In genomic region chr3:26087751-26088150, GRCh38 we compare ENCODE assay signal across 38 cellular contexts.
"Had no signal": no experiment of that assay in that cellular context is flagged by ENCODE, and none has a peak within 500 bp of the region (broad histone marks: within the 10 kb centered on the region; RNA-seq: fewer than 3 reads in every experiment).

No MANE protein-coding gene starts in this region.

- H3K27me3 Mint-ChIP-seq: activated B cell treated with CpG ODN at 0.5 μM for 24 hours; activated CD4-positive, alpha-beta memory T cell treated with anti-CD3 and anti-CD28 coated beads for 36 hours; activated CD4-positive, alpha-beta T cell treated with anti-CD3 and anti-CD28 coated beads, Interleukin-2, amount 10 ng/mL, durations not matched to agents 24 days and 14 days; activated CD8-positive, alpha-beta T cell treated with anti-CD3 and anti-CD28 coated beads for 36 hours; activated naive CD4-positive, alpha-beta T cell treated with anti-CD3 and anti-CD28 coated beads, Interleukin-2, amount 10 ng/mL, durations not matched to agents 7 days and 5 days; activated naive CD4-positive, alpha-beta T cell treated with anti-CD3 and anti-CD28 coated beads, Interleukin-2, amount 50 U/mL, for 24 hours; activated naive CD8-positive, alpha-beta T cell; activated naive CD8-positive, alpha-beta T cell treated with anti-CD3 and anti-CD28 coated beads, Interleukin-2, amount 10 ng/mL, durations not matched to agents 7 days and 5 days; activated naive CD8-positive, alpha-beta T cell treated with anti-CD3 and anti-CD28 coated beads, Interleukin-2, amount 50 U/mL, for 24 hours; brain; central memory CD8-positive, alpha-beta T cell had no signal

- H3K27ac ChIP-seq: ascending aorta, cardiac muscle cell, VCaP had no signal

- H3K4me1 Mint-ChIP-seq: activated B cell treated with CpG ODN at 0.5 μM for 24 hours; activated CD4-positive, alpha-beta T cell treated with anti-CD3 and anti-CD28 coated beads, Interleukin-2, amount 10 ng/mL, durations not matched to agents 24 days and 14 days; activated naive CD4-positive, alpha-beta T cell treated with anti-CD3 and anti-CD28 coated beads, Interleukin-2, amount 10 ng/mL, durations not matched to agents 7 days and 5 days; activated naive CD4-positive, alpha-beta T cell treated with anti-CD3 and anti-CD28 coated beads, Interleukin-2, amount 50 U/mL, for 24 hours; activated naive CD8-positive, alpha-beta T cell treated with anti-CD3 and anti-CD28 coated beads, Interleukin-2, amount 10 ng/mL, durations not matched to agents 7 days and 5 days; activated naive CD8-positive, alpha-beta T cell treated with anti-CD3 and anti-CD28 coated beads, Interleukin-2, amount 50 U/mL, for 24 hours; activated T-helper 17 cell treated with anti-CD3 and anti-CD28 coated beads, Interleukin-2, amount 50 U/mL, for 72 hours; central memory CD8-positive, alpha-beta T cell had no signal

- H3K27ac Mint-ChIP-seq: activated B cell treated with CpG ODN at 0.5 μM for 24 hours; activated CD4-positive, alpha-beta memory T cell treated with anti-CD3 and anti-CD28 coated beads for 36 hours; activated CD4-positive, alpha-beta T cell treated with anti-CD3 and anti-CD28 coated beads, Interleukin-2, amount 10 ng/mL, durations not matched to agents 24 days and 14 days; activated CD8-positive, alpha-beta T cell treated with anti-CD3 and anti-CD28 coated beads for 36 hours; activated naive CD4-positive, alpha-beta T cell treated with anti-CD3 and anti-CD28 coated beads, Interleukin-2, amount 10 ng/mL, durations not matched to agents 7 days and 5 days; activated naive CD4-positive, alpha-beta T cell treated with anti-CD3 and anti-CD28 coated beads, Interleukin-2, amount 50 U/mL, for 24 hours; activated naive CD8-positive, alpha-beta T cell; activated naive CD8-positive, alpha-beta T cell treated with anti-CD3 and anti-CD28 coated beads, Interleukin-2, amount 10 ng/mL, durations not matched to agents 7 days and 5 days; activated naive CD8-positive, alpha-beta T cell treated with anti-CD3 and anti-CD28 coated beads, Interleukin-2, amount 50 U/mL, for 24 hours; activated T-cell treated with anti-CD3 and anti-CD28 coated beads, Interleukin-2, amount 50 U/mL, for 72 hours; activated T-helper 1 cell treated with anti-CD3 and anti-CD28 coated beads, Interleukin-12 subunit alpha, Interleukin-12 subunit beta, Interleukin-2, Interleukin-4 antibody, amounts not matched to agents 30 ng/mL and 10 ng/mL and 1 ng/mL, durations not matched to agents 14 hours and 24 hours and 36 hours; activated T-helper 17 cell treated with anti-CD3 and anti-CD28 coated beads, Interleukin-2, amount 50 U/mL, for 72 hours; brain; T-helper 1 cell treated with Interleukin-12 subunit alpha and Interleukin-12 subunit beta and Interleukin-4 antibody, amounts not matched to agents 30 μg/mL and 1 μg/mL, for 36 hours; T-helper 2 cell treated with Interferon-gamma antibody and Interleukin-4, amounts not matched to agents 5 μg/mL and 100 μg/mL, for 36 hours had no signal

- H3K36me3 Mint-ChIP-seq: activated CD4-positive, alpha-beta memory T cell treated with anti-CD3 and anti-CD28 coated beads for 36 hours; activated naive CD4-positive, alpha-beta T cell treated with anti-CD3 and anti-CD28 coated beads, Interleukin-2, amount 10 ng/mL, durations not matched to agents 7 days and 5 days; activated naive CD8-positive, alpha-beta T cell; activated naive CD8-positive, alpha-beta T cell treated with anti-CD3 and anti-CD28 coated beads, Interleukin-2, amount 10 ng/mL, durations not matched to agents 7 days and 5 days had no signal

- H3K27me3 ChIP-seq: ascending aorta, cardiac muscle cell had no signal

- H3K36me3 ChIP-seq: ascending aorta, cardiac muscle cell had no signal

- FAIRE-seq: bronchial epithelial cell, TTC549 had no signal

- H3K4me1 ChIP-seq: ascending aorta had no signal

- H3K4me3 ChIP-seq: ascending aorta, cardiac muscle cell had no signal

- DNase-seq: activated B cell treated with CpG ODN at 0.5 μM for 24 hours; activated CD4-positive, alpha-beta memory T cell treated with anti-CD3 and anti-CD28 coated beads for 36 hours; activated CD4-positive, alpha-beta T cell treated with anti-CD3 and anti-CD28 coated beads for 4 hours; activated CD4-positive, alpha-beta T cell treated with anti-CD3 and anti-CD28 coated beads, Interleukin-2, amount 10 ng/mL, durations not matched to agents 24 days and 14 days; activated CD4-positive, alpha-beta T cell treated with anti-CD3 and anti-CD28 coated beads, Interleukin-2, amount 50 U/mL, for 1 hour; activated CD4-positive, alpha-beta T cell treated with anti-CD3 and anti-CD28 coated beads, Interleukin-2, amount 50 U/mL, for 4 hours; activated CD4-positive, CD25-positive, alpha-beta regulatory T cell treated with anti-CD3 and anti-CD28 coated beads, Interleukin-2, amount 50 U/mL, for 72 hours; activated CD8-positive, alpha-beta memory T cell treated with anti-CD3 and anti-CD28 coated beads, Interleukin-2, amount 50 U/mL, for 4 hours; activated CD8-positive, alpha-beta T cell treated with anti-CD3 and anti-CD28 coated beads for 36 hours; activated effector memory CD4-positive, alpha-beta T cell treated with anti-CD3 and anti-CD28 coated beads, Interleukin-2, amount 50 U/mL, for 16 hours; activated naive CD4-positive, alpha-beta T cell treated with anti-CD3 and anti-CD28 coated beads, Interleukin-2, amount 10 ng/mL, durations not matched to agents 7 days and 5 days; activated naive CD4-positive, alpha-beta T cell treated with Interleukin-2 at 50 U/mL for 16 hours; activated naive CD8-positive, alpha-beta T cell treated with anti-CD3 and anti-CD28 coated beads, Interleukin-2, amount 10 ng/mL, durations not matched to agents 7 days and 5 days; activated naive CD8-positive, alpha-beta T cell treated with anti-CD3 and anti-CD28 coated beads, Interleukin-2, amount 50 U/mL, for 24 hours; activated T-cell treated with anti-CD3 and anti-CD28 coated beads for 4 hours; activated T-cell treated with anti-CD3 and anti-CD28 coated beads, Interleukin-2, amount 50 U/mL, for 1 hour; activated T-cell treated with anti-CD3 and anti-CD28 coated beads, Interleukin-2, amount 50 U/mL, for 4 hours; activated T-cell treated with anti-CD3 and anti-CD28 coated beads, Interleukin-2, amount 50 U/mL, for 72 hours; amygdala; anterior cingulate cortex; caudate nucleus; cerebellar nuclear complex; T-helper 1 cell; T-helper 2 cell; T-helper 9 cell had no signal

- H3K4me3 Mint-ChIP-seq: activated B cell treated with CpG ODN at 0.5 μM for 24 hours; activated CD4-positive, alpha-beta memory T cell treated with anti-CD3 and anti-CD28 coated beads for 36 hours; activated CD4-positive, alpha-beta T cell treated with anti-CD3 and anti-CD28 coated beads, Interleukin-2, amount 10 ng/mL, durations not matched to agents 24 days and 14 days; activated CD8-positive, alpha-beta T cell treated with anti-CD3 and anti-CD28 coated beads for 36 hours; activated naive CD4-positive, alpha-beta T cell treated with anti-CD3 and anti-CD28 coated beads, Interleukin-2, amount 10 ng/mL, durations not matched to agents 7 days and 5 days; activated naive CD4-positive, alpha-beta T cell treated with anti-CD3 and anti-CD28 coated beads, Interleukin-2, amount 50 U/mL, for 24 hours; activated naive CD8-positive, alpha-beta T cell; activated naive CD8-positive, alpha-beta T cell treated with anti-CD3 and anti-CD28 coated beads, Interleukin-2, amount 10 ng/mL, durations not matched to agents 7 days and 5 days; activated naive CD8-positive, alpha-beta T cell treated with anti-CD3 and anti-CD28 coated beads, Interleukin-2, amount 50 U/mL, for 24 hours; activated T-cell treated with anti-CD3 and anti-CD28 coated beads, Interleukin-2, amount 50 U/mL, for 4 hours; activated T-cell treated with anti-CD3 and anti-CD28 coated beads, Interleukin-2, amount 50 U/mL, for 72 hours; activated T-helper 1 cell treated with anti-CD3 and anti-CD28 coated beads, Interleukin-12 subunit alpha, Interleukin-12 subunit beta, Interleukin-2, Interleukin-4 antibody, amounts not matched to agents 30 ng/mL and 10 ng/mL and 1 ng/mL, durations not matched to agents 14 hours and 24 hours and 36 hours; activated T-helper 17 cell treated with anti-CD3 and anti-CD28 coated beads, Interleukin-2, amount 50 U/mL, for 72 hours; brain; central memory CD8-positive, alpha-beta T cell; T-helper 1 cell treated with Interleukin-12 subunit alpha and Interleukin-12 subunit beta and Interleukin-4 antibody, amounts not matched to agents 30 μg/mL and 1 μg/mL, for 36 hours; T-helper 2 cell treated with Interferon-gamma antibody and Interleukin-4, amounts not matched to agents 5 μg/mL and 100 μg/mL, for 36 hours had no signal

- ATAC-seq: activated CD8-positive, alpha-beta T cell treated with anti-CD3 and anti-CD28 coated beads for 36 hours; activated naive CD8-positive, alpha-beta T cell treated with anti-CD3 and anti-CD28 coated beads, Interleukin-2, amount 50 U/mL, for 24 hours; activated T-cell treated with anti-CD3 and anti-CD28 coated beads, Interleukin-2, amount 50 U/mL, for 4 hours; activated T-cell treated with anti-CD3 and anti-CD28 coated beads, Interleukin-2, amount 50 U/mL, for 72 hours; activated T-helper 17 cell treated with anti-CD3 and anti-CD28 coated beads, Interleukin-2, amount 50 U/mL, for 72 hours had no signal
